13 cellular contexts compared by ENCODE assay signal in the genomic region with DNA sequence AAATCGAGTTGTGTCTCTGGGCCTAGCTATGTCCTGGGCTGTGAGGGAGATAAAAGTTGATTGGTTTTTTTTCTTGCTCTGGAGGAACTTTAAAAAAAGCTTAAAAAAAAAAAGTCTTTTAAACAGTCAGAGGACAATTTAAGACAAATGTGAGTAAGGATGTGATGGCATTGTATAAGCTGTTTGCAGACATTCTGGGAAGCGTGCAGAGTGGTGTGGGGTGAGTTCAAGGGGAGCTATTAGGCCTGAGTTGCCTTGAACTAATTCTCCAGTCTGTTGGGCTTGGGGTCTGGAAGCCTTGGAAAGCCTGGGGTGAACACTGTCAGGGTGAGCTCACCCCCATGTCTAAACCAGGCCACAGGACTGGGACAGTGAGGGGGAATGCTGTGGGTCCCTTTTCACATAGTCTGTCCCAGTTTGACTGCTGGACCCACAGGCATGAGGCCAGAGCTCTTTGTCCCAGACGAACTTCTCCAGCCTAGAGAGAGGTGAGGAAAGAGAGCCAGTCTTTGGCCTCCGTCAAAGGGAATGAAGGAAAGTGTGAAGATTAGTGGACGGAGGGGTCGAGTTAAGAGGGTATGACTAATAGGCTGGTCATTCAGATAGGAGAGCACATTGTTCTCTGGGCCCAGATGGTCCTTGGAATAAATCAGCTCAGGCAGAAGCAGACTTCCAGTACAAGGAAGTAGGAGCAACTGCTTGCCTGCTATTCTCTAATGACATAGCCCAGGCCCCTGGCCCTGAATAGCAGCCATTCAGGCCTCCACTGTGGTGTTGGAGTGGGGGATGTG.
DNase-seq lines count a peak whose midpoint lies in the region; ATAC-seq and TF ChIP-seq lines count a peak whose summit lies in the region.
"Had no signal": no experiment of that assay in that cellular context is flagged by ENCODE, and none has a peak within 500 bp of the region (broad histone marks: within the 10 kb centered on the region; RNA-seq: fewer than 3 reads in every experiment).

No MANE protein-coding gene starts in this region.

- in situ Hi-C loops in astrocyte of the cerebellum (cut with HindIII; ENCODE audit: low sequenced_read_pairs), result no loop called here

- peak; percentile 4 for DNase-seq in HS-5 (ENCODE audit: low read depth)
- peak; percentile 57 for DNase-seq in astrocyte of the cerebellum (ENCODE audit: low read depth)
- peak; percentile 59 for DNase-seq in left cardiac atrium
- peak; percentile 95 for DNase-seq in renal cortical epithelial cell (ENCODE audit: low read depth)
- DNase-seq in NCI-H2171 (lab: John Stamatoyannopoulos, UW), result no peak
- DNase-seq in DMS79 treated with DMSO at 0.1 percent for 48 hours (lab: John Stamatoyannopoulos, UW), result no peak
- DNase-seq in RPMI8226, result no peak
- DNase-seq: activated CD4-positive, alpha-beta memory T cell treated with anti-CD3 and anti-CD28 coated beads for 36 hours; Caco-2; GOT3; NCI-H2081 had no signal

- intact Hi-C loops in left cardiac atrium (cut with DNase I), result no loop called here

- TF ChIP-seq CTCF in astrocyte of the cerebellum (IDR thresholded peaks at IDR 0.05; ENCODE audit: low read depth, low read length, missing control alignments), result no peak

- H3K4me3 ChIP-seq in astrocyte of the cerebellum (ENCODE audit: low read depth, low read length), result no peak overlapping the region
- H3K4me3 ChIP-seq: SJSA1 had no signal

- ATAC-seq in left cardiac atrium, result peak; percentile 54 to 91
- no peak for ATAC-seq in HG02852 (IDR thresholded peaks at IDR 0.05; ENCODE audit: unreplicated experiment)

Comparison
In these comparisons a context has a peak if more than half of its experiments do, and no peak if none do; other contexts are left out.
1. DNase-seq: peak in HS-5 (single experiment), astrocyte of the cerebellum (single experiment), left cardiac atrium (single experiment) and renal cortical epithelial cell (single experiment); none in NCI-H2171 (single experiment), DMS79 treated with DMSO at 0.1 percent for 48 hours (single experiment) and RPMI8226 (single experiment).